Comparison of ENCODE assay signal across 9 cellular contexts in the genomic region with DNA sequence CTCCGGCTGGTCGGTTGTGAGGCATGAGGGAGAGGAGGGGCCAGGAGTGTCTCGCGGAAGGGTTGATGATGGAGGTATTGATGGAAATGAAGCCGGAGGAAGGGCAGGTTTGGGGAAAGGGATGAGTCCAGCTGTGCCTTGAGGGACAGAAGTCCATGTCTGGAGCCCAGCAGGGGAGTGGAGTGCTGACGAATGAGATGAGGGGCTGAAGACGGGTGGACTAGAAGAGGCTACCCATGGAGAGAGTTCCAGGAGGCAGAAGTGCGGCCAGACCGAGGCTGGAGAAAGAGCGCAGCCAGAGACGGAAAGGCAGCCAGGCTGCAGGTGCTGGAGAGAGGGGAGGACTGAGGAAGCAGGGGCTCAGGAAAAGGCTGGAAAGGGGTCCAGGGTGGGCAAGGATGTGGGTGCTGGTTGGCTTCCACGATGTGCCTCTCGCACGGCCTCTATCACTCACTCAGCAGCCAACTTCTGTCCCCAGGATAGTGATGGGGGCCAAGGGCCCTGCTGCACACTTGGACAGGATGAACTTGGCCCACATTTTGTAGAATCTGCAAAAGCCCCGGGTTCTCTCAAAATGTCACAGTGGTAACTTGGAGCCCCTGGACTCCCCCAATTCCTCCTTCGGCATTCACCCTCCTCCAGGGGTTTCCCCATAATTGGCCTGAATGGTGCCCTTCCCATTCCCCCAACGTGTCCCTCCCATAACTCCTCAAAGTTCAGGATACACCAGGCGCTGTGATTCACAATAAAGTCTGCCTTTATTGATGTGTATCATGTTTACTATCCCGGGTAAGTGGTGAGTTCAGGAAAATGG. TPM values are rescaled to one million over a fixed set of nuclear protein-coding genes. Genes with fewer than 3 reads are reported as not detected.
A peak's percentile ranks its signal among the peaks of the same experiment; 100 is the strongest.
DNase-seq lines count a peak whose midpoint lies in the region; ATAC-seq, FAIRE-seq and TF ChIP-seq lines count a peak whose summit lies in the region.
"Had no signal": no experiment of that assay in that cellular context is flagged by ENCODE, and none has a peak within 500 bp of the region (broad histone marks: within the 10 kb centered on the region; RNA-seq: fewer than 3 reads in every experiment).

No MANE protein-coding gene starts in this region.

- peaks cover 3% of the 10 kb centered on the region; the same call in 1 of the 2 replicates for H3K4me1 ChIP-seq in SJCRH30
- peaks cover 10% of the 10 kb centered on the region for H3K4me1 ChIP-seq in rectal smooth muscle tissue (ENCODE audit: control insufficient read depth, insufficient read depth, low read length)

- DNase-seq in SJCRH30 (no peak), fibroblast of the aortic adventitia (ENCODE audit: low read depth) (no peak), GM13977 (ENCODE audit: low spot score) (no peak), NK-92 (lab: John Stamatoyannopoulos, UW; ENCODE audit: unreplicated experiment) (no peak), D721Med (ENCODE audit: insufficient read length, low spot score) (no peak)

- H3K27ac ChIP-seq in SJCRH30: peak overlapping the region; percentile 64
- peak overlapping the region; percentile 79 for H3K27ac ChIP-seq in rectal smooth muscle tissue (ENCODE audit: low read depth, low read length)

- H3K27me3 ChIP-seq in SJCRH30: no peaks in the 10 kb centered on the region
- no peaks in the 10 kb centered on the region for H3K27me3 ChIP-seq in rectal smooth muscle tissue (ENCODE audit: control insufficient read depth, insufficient read depth, low read length)

- no peaks in the 10 kb centered on the region for H3K9me3 ChIP-seq in SJCRH30 (replicated peaks)

- peak; percentile 7 for ATAC-seq in GM19023 (IDR thresholded peaks at IDR 0.05; ENCODE audit: unreplicated experiment)
- ATAC-seq in HG02571 (IDR thresholded peaks at IDR 0.05; ENCODE audit: unreplicated experiment): no peak

- H3K4me3 ChIP-seq in SJCRH30 (peak overlapping the region; percentile 88), fibroblast of the aortic adventitia (ENCODE audit: low read depth, low read length) (peak overlapping the region; percentile 87), rectal smooth muscle tissue (ENCODE audit: low read length) (peak overlapping the region; percentile 72)

- peak overlapping the region; percentile 5 for H3K9ac ChIP-seq in rectal smooth muscle tissue (ENCODE audit: low read length)

- peaks cover 29% of the 10 kb centered on the region for H3K36me3 ChIP-seq in SJCRH30
- H3K36me3 ChIP-seq in rectal smooth muscle tissue (ENCODE audit: control insufficient read depth, insufficient read depth, low read length): peaks cover 5% of the 10 kb centered on the region

- TF ChIP-seq CTCF in fibroblast of the aortic adventitia (IDR thresholded peaks at IDR 0.05; ENCODE audit: insufficient read depth, low read length): no peak
- no peak for TF ChIP-seq CTCF in GM13977 (IDR thresholded peaks at IDR 0.05; ENCODE audit: extremely low read depth, insufficient read depth, missing control alignments)
- TF ChIP-seq CTCF in D721Med (IDR thresholded peaks at IDR 0.05; ENCODE audit: insufficient read depth, missing control alignments): no peak

- no peak for FAIRE-seq in D721Med (lab: Jason Lieb, UNC)

- in situ Hi-C loops in GM13977 (cut with MboI; ENCODE audit: low pct_unique_long_range_greater_than_20kb, low sequenced_read_pairs, unreplicated experiment): no loop called here

RNA-seq across cellular contexts. Expression of a gene that starts 0.6 kb away (rescaled TPM):
- 142 and 157 TPM in 2 replicates for total RNA-seq in SJCRH30 (2014; rRNA removed; shearing (Covaris generic))
- 17.0 and 120 TPM in 2 replicates for total RNA-seq in fibroblast of the aortic adventitia (ENCODE audit: low replicate concordance)

RNA-seq across cellular contexts. Expression of a gene that starts 7.0 kb away (rescaled TPM):
- 0.10 TPM in 1 of 2 replicates, not detected in the other for total RNA-seq in SJCRH30 (2014; rRNA removed; shearing (Covaris generic))
- not detected in 2 replicates for total RNA-seq in fibroblast of the aortic adventitia (ENCODE audit: low replicate concordance)
- total RNA-seq: RPMI7951 had no signal

RNA-seq across cellular contexts. Expression of a gene that starts 7.3 kb away (rescaled TPM):
- total RNA-seq in SJCRH30 (2014; rRNA removed; shearing (Covaris generic)): 19.6 and 20.4 TPM in 2 replicates
- total RNA-seq in fibroblast of the aortic adventitia (ENCODE audit: low replicate concordance): 18.3 and 28.7 TPM in 2 replicates

RNA-seq across cellular contexts. Expression of a gene that starts 58.7 kb away (rescaled TPM):
- total RNA-seq in SJCRH30 (2014; rRNA removed; shearing (Covaris generic)): not detected in 2 replicates
- 0.16 and 0.81 TPM in 2 replicates for total RNA-seq in fibroblast of the aortic adventitia (ENCODE audit: low replicate concordance)
